ENCODE assay signal across 1 cellular context in genomic region chr1:211339631-211340041, GRCh38.
TF ChIP-seq lines count a peak whose summit lies in the region.

No MANE protein-coding gene starts in this region.

TF ChIP-seq in WTC11, 78 proteins besides CTCF, POLR2A, EP300 and RAD21 (continued from another document):
- TF ChIP-seq NFYB (CRISPR knock-in tag; conservative IDR thresholded peaks at IDR 0.05; ENCODE audit: low read depth) (no peak), ZNF219 (CRISPR knock-in tag; IDR thresholded peaks at IDR 0.05; ENCODE audit: borderline replicate concordance) (no peak)
